31 cellular contexts compared by ENCODE assay signal in the genomic region with DNA sequence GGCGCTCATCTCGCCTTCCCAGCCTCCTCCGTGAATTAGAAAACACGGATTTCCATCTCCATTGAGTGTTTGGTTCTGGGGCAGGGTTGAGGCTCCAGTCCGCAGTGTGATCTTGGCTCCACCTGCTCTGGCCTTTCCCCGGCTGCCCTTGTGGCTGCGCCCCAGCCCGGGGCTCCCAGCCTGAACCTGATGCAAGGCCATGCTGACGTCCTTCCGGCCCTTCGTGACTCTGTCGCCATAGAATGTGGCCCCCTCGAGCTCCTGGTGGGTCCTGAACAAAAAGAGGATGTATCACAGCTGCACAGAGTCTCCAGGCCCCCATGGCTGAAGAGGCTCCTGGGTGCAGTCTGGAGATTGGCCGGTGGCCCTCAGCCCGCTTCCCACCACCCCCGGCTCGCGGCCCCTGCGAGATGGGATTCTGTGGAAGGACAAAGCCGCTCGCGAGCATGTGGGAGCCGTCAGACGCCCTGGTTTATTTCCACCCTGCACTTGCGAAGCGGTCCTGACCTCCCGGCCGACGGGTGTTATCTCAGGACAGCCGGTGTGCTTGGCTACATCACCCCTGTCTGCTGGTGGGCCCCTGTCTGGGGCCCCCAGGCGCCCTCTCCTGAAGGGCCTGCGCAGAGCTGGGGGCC.
A peak's percentile ranks its signal among the peaks of the same experiment; 100 is the strongest.
DNase-seq lines count a peak whose midpoint lies in the region; TF ChIP-seq lines count a peak whose summit lies in the region.
"Had no signal": no experiment of that assay in that cellular context is flagged by ENCODE, and none has a peak within 500 bp of the region (broad histone marks: within the 10 kb centered on the region; RNA-seq: fewer than 3 reads in every experiment).

No MANE protein-coding gene starts in this region.

- H2BK5ac ChIP-seq in neuronal stem cell (ENCODE audit: low read length), result no peak overlapping the region

- peaks cover 12% of the 10 kb centered on the region for H3K79me1 ChIP-seq in neuronal stem cell (ENCODE audit: low read depth, low read length)

- TF ChIP-seq CTCF in osteocyte (IDR thresholded peaks at IDR 0.05) (no peak), suprapubic skin (IDR thresholded peaks at IDR 0.05) (no peak)

- H3K27ac Mint-ChIP-seq in osteocyte (ENCODE audit: unreplicated experiment), result peak overlapping the region; percentile 38
- H3K27ac Mint-ChIP-seq: B cell; CD4-positive, alpha-beta memory T cell; CD4-positive, alpha-beta T cell; CD4-positive, CD25-positive, alpha-beta regulatory T cell; CD8-positive, alpha-beta memory T cell; CD8-positive, alpha-beta T cell had no signal

- H3K4me2 ChIP-seq in neuronal stem cell (ENCODE audit: insufficient read depth, low read length, poor library complexity, severe bottlenecking), result peak overlapping the region; percentile 2
- H3K4me2 ChIP-seq: A549; BLaER1; BLaER1 treated with 17β-estradiol and CSF1 and Interleukin-3, amounts not matched to agents 10 nM and 100 nM had no signal

- no peak overlapping the region for H3K23ac ChIP-seq in neuronal stem cell (ENCODE audit: low read depth, low read length, poor library complexity)

- no peak for TF ChIP-seq POLR2A in suprapubic skin (IDR thresholded peaks at IDR 0.05)

- H3K36me3 ChIP-seq in neuronal stem cell (replicated peaks in 1 of 2; ENCODE audit: control insufficient read depth in 2 of 2, insufficient read depth in 2 of 2, low read length in 2 of 2) (no peaks in the 10 kb centered on the region), suprapubic skin (no peaks in the 10 kb centered on the region)
- H3K36me3 ChIP-seq: BE2C; BLaER1; BLaER1 treated with 17β-estradiol and CSF1 and Interleukin-3, amounts not matched to agents 10 nM and 100 nM had no signal

- H3K27ac ChIP-seq in neuronal stem cell (replicated peaks; ENCODE audit: low read length) (no peak overlapping the region), suprapubic skin (no peak overlapping the region)
- H3K27ac ChIP-seq: 22Rv1; A549; BLaER1; BLaER1 treated with 17β-estradiol and CSF1 and Interleukin-3, amounts not matched to agents 10 nM and 100 nM; C4-2B had no signal

- H3K4me1 ChIP-seq in neuronal stem cell (ENCODE audit: control insufficient read depth in 2 of 2, insufficient read depth in 1 of 2, low read depth in 1 of 2, low read length in 2 of 2), result no peaks in the 10 kb centered on the region
- no peaks in the 10 kb centered on the region for H3K4me1 ChIP-seq in suprapubic skin
- H3K4me1 ChIP-seq: A549, BE2C, Caco-2 had no signal

- no peak overlapping the region for H3K4ac ChIP-seq in neuronal stem cell (ENCODE audit: low read length)

- H3K18ac ChIP-seq in neuronal stem cell (ENCODE audit: low read length), result no peak overlapping the region

- H3K14ac ChIP-seq in neuronal stem cell (ENCODE audit: low read length), result no peak overlapping the region

- no peaks in the 10 kb centered on the region for H3K27me3 Mint-ChIP-seq in osteocyte (ENCODE audit: unreplicated experiment)
- H3K27me3 Mint-ChIP-seq: B cell; CD4-positive, alpha-beta memory T cell; CD4-positive, alpha-beta T cell; CD4-positive, CD25-positive, alpha-beta regulatory T cell had no signal

- no peak overlapping the region for H2BK12ac ChIP-seq in neuronal stem cell (ENCODE audit: low read length)

- intact Hi-C loops in cardiac septum (cut with DNase I), result no loop called here

- WGBS in neuronal stem cell (ENCODE audit: extremely low coverage in 2 of 2, insufficient read length in 2 of 2, insufficient replicate concordance in 1 of 2), 2 donors, result no CpG with 5 or more reads among the region's 32 CpGs
- WGBS in suprapubic skin, result 83% methylated on average over 21 of the region's 32 CpGs

- DNase-seq in neuronal stem cell (ENCODE audit: low spot score) (no peak), osteocyte (ENCODE audit: extremely low spot score, unreplicated experiment) (no peak), cardiac septum (ENCODE audit: low spot score) (no peak), suprapubic skin (ENCODE audit: low spot score in 2 of 2) (no peak)
- DNase-seq: 8988T; ACHN; AML-193; BE2C; C1 segment of cervical spinal cord; Caco-2; Calu3; CD4-positive, alpha-beta memory T cell; CD4-positive, alpha-beta T cell; CD4-positive, CD25-positive, alpha-beta regulatory T cell; CD8-positive, alpha-beta memory T cell; COR-L47; DMS 273 treated with DMSO at 0.1 percent for 48 hours; DMS153; DMS53; DMS79; DMS79 treated with DMSO at 0.1 percent for 48 hours; DND-41; EL had no signal

- no peak overlapping the region for H3K9ac ChIP-seq in neuronal stem cell (ENCODE audit: low read depth, low read length, poor library complexity)
- H3K9ac ChIP-seq: BLaER1; BLaER1 treated with 17β-estradiol and CSF1 and Interleukin-3, amounts not matched to agents 10 nM and 100 nM had no signal

- no peaks in the 10 kb centered on the region for H3K4me1 Mint-ChIP-seq in osteocyte (ENCODE audit: unreplicated experiment)
- H3K4me1 Mint-ChIP-seq: B cell; CD14-positive monocyte; CD4-positive, alpha-beta memory T cell; CD4-positive, CD25-positive, alpha-beta regulatory T cell; CD8-positive, alpha-beta memory T cell had no signal

- H3K4me3 ChIP-seq in neuronal stem cell (ENCODE audit: low read length in 2 of 2) (no peak overlapping the region), suprapubic skin (no peak overlapping the region)
- H3K4me3 ChIP-seq: A549; BLaER1; BLaER1 treated with 17β-estradiol and CSF1 and Interleukin-3, amounts not matched to agents 10 nM and 100 nM had no signal

- no peak overlapping the region for H4K91ac ChIP-seq in neuronal stem cell (ENCODE audit: low read depth, low read length, poor library complexity)

- H3K9me3 Mint-ChIP-seq in osteocyte (ENCODE audit: unreplicated experiment), result no peaks in the 10 kb centered on the region
- H3K9me3 Mint-ChIP-seq: CD4-positive, alpha-beta T cell; CD8-positive, alpha-beta T cell had no signal

- H2BK15ac ChIP-seq in neuronal stem cell (ENCODE audit: low read length), result no peak overlapping the region

- H3K27me3 ChIP-seq in neuronal stem cell (ENCODE audit: control insufficient read depth in 3 of 3, insufficient read depth in 3 of 3, low read depth in 1 of 3, low read length in 3 of 3), result no peaks in the 10 kb centered on the region
- H3K27me3 ChIP-seq in suprapubic skin, result no peaks in the 10 kb centered on the region
- H3K27me3 ChIP-seq: BE2C had no signal

- no peak overlapping the region for H2AK5ac ChIP-seq in neuronal stem cell (ENCODE audit: low read depth, low read length)

- H2AFZ ChIP-seq in neuronal stem cell (ENCODE audit: low read length), result no peak overlapping the region

- H3K9me3 ChIP-seq in neuronal stem cell (replicated peaks in 1 of 2; ENCODE audit: control insufficient read depth in 2 of 2, insufficient read depth in 1 of 2, low read depth in 1 of 2, low read length in 2 of 2), result peaks cover 0 to 3% of the 10 kb centered on the region in 2 donors
- H3K9me3 ChIP-seq in suprapubic skin, result no peaks in the 10 kb centered on the region
- H3K9me3 ChIP-seq: A549, Caco-2 had no signal

- no peak overlapping the region for H2BK120ac ChIP-seq in neuronal stem cell (ENCODE audit: low read depth, low read length)

- H4K8ac ChIP-seq in neuronal stem cell (ENCODE audit: low read depth, low read length), result no peak overlapping the region

- TF ChIP-seq EP300 in suprapubic skin (IDR thresholded peaks at IDR 0.05), result no peak

- H3K4me3 Mint-ChIP-seq in osteocyte (ENCODE audit: unreplicated experiment), result no peak overlapping the region
- H3K4me3 Mint-ChIP-seq: B cell; CD14-positive monocyte; CD4-positive, alpha-beta memory T cell; CD4-positive, alpha-beta T cell; CD4-positive, CD25-positive, alpha-beta regulatory T cell; CD8-positive, alpha-beta memory T cell; CD8-positive, alpha-beta T cell had no signal

- H3K36me3 Mint-ChIP-seq in osteocyte (ENCODE audit: unreplicated experiment), result no peaks in the 10 kb centered on the region
- H3K36me3 Mint-ChIP-seq: CD14-positive monocyte; CD4-positive, alpha-beta memory T cell; CD4-positive, CD25-positive, alpha-beta regulatory T cell; CD8-positive, alpha-beta memory T cell; CD8-positive, alpha-beta T cell had no signal
